14 cellular contexts compared by ENCODE assay signal in genomic region chr13:110251227-110251791, GRCh38. TPM values are rescaled to one million over a fixed set of nuclear protein-coding genes. Genes with fewer than 3 reads are reported as not detected.
DNase-seq lines count a peak whose midpoint lies in the region; ATAC-seq and TF ChIP-seq lines count a peak whose summit lies in the region.
"Had no signal": no experiment of that assay in that cellular context is flagged by ENCODE, and none has a peak within 500 bp of the region (broad histone marks: within the 10 kb centered on the region; RNA-seq: fewer than 3 reads in every experiment).

No MANE protein-coding gene starts in this region.

- H3K27me3 ChIP-seq in heart left ventricle, result no peaks in the 10 kb centered on the region
- no peaks in the 10 kb centered on the region for H3K27me3 ChIP-seq in left ventricle myocardium inferior (ENCODE audit: low read depth)
- no peaks in the 10 kb centered on the region for H3K27me3 ChIP-seq in prostate gland (replicated peaks; ENCODE audit: insufficient read depth)
- no peaks in the 10 kb centered on the region for H3K27me3 ChIP-seq in vagina

- peak in 1 of 5 donors; percentile 16 for DNase-seq in heart left ventricle
- no peak for DNase-seq in Right ventricle myocardium superior
- no peak for DNase-seq in left ventricle myocardium inferior
- DNase-seq in prostate gland (ENCODE audit: low spot score), result no peak
- peak in 1 of 2 donors; percentile 87 for DNase-seq in vagina (ENCODE audit: extremely low spot score in 2 of 2)
- DNase-seq in posterior cingulate gyrus, result no peak
- no peak for DNase-seq in cerebellar nuclear complex (lab: John Stamatoyannopoulos, UW)
- no peak for DNase-seq in amniotic stem cell (lab: John Stamatoyannopoulos, UW)
- DNase-seq: ACHN; activated CD4-positive, alpha-beta T cell treated with anti-CD3 and anti-CD28 coated beads for 4 hours; activated effector memory CD4-positive, alpha-beta T cell treated with anti-CD3 and anti-CD28 coated beads, Interleukin-2, amount 50 U/mL, for 16 hours; substantia nigra; T-helper 1 cell had no signal

- H3K4me3 ChIP-seq in heart left ventricle (no peak overlapping the region), left ventricle myocardium inferior (no peak overlapping the region), prostate gland (no peak overlapping the region), vagina (peak overlapping the region in 1 of 2 donors; percentile 6)

- intact Hi-C loops in heart left ventricle (cut with DNase I), result no loop called here
- intact Hi-C loops in Right ventricle myocardium superior (cut with DNase I), result no loop called here
- intact Hi-C loops in left ventricle myocardium inferior (cut with micrococcal nuclease), result no loop called here
- intact Hi-C loops in prostate gland (cut with DNase I), result loop anchor here (2.0 kb wide), 1 partner anchor 91 kb away; no protein-coding TSS in a partner anchor
- intact Hi-C loops in vagina (cut with DNase I), result no loop called here
- intact Hi-C loops in posterior cingulate gyrus (cut with DNase I), result no loop called here

- TF ChIP-seq CTCF in heart left ventricle (IDR thresholded peaks at IDR 0.05), result no peak
- TF ChIP-seq CTCF in left ventricle myocardium inferior (IDR thresholded peaks at IDR 0.05; ENCODE audit: borderline replicate concordance), result no peak
- TF ChIP-seq CTCF in prostate gland (IDR thresholded peaks at IDR 0.05), result no peak
- no peak for TF ChIP-seq CTCF in vagina (IDR thresholded peaks at IDR 0.05)

- TF ChIP-seq POLR2A in heart left ventricle (IDR thresholded peaks at IDR 0.05), result no peak
- TF ChIP-seq POLR2A in prostate gland (IDR thresholded peaks at IDR 0.05), result no peak
- TF ChIP-seq POLR2A in vagina (IDR thresholded peaks at IDR 0.05), result no peak

- WGBS in heart left ventricle, 4 donors, result 70 to 78% (median 74%) methylated on average over 10 of the region's 10 CpGs
- 80% methylated on average over 10 of the region's 10 CpGs for WGBS in prostate gland

- peak in 1 of 4 donors; percentile 40 for ATAC-seq in heart left ventricle
- no peak for ATAC-seq in Right ventricle myocardium superior (ENCODE audit: poor library complexity)

- H3K4me1 ChIP-seq in heart left ventricle, result peaks cover 3 to 71% (median 54%) of the 10 kb centered on the region in 12 donors
- H3K4me1 ChIP-seq in left ventricle myocardium inferior, result peaks cover 75% of the 10 kb centered on the region
- H3K4me1 ChIP-seq in prostate gland (replicated peaks), result no peaks in the 10 kb centered on the region
- peaks cover 53% of the 10 kb centered on the region for H3K4me1 ChIP-seq in vagina

- H3K9me3 ChIP-seq in heart left ventricle, result no peaks in the 10 kb centered on the region
- no peaks in the 10 kb centered on the region for H3K9me3 ChIP-seq in left ventricle myocardium inferior (replicated peaks)
- no peaks in the 10 kb centered on the region for H3K9me3 ChIP-seq in prostate gland
- H3K9me3 ChIP-seq in vagina, result no peaks in the 10 kb centered on the region
- H3K9me3 ChIP-seq: neutrophil had no signal

- H3K27ac ChIP-seq in heart left ventricle, result peak overlapping the region; percentile 62 to 87 (median 74)
- H3K27ac ChIP-seq in left ventricle myocardium inferior (replicated peaks), result peak overlapping the region; percentile 92
- H3K27ac ChIP-seq in prostate gland, result peak overlapping the region; percentile 62 to 65
- H3K27ac ChIP-seq in vagina, result peak overlapping the region; percentile 68
- H3K27ac ChIP-seq: neutrophil had no signal

- H3K36me3 ChIP-seq in heart left ventricle (peaks cover 0 to 10% (median 0%) of the 10 kb centered on the region in 9 donors), left ventricle myocardium inferior (peaks cover 7% of the 10 kb centered on the region), prostate gland (no peaks in the 10 kb centered on the region), vagina (no peaks in the 10 kb centered on the region)
- H3K36me3 ChIP-seq: neutrophil had no signal

RNA-seq across cellular contexts. Expression of gene COL4A1, which starts 55.6 kb away (rescaled TPM):
- total RNA-seq in heart left ventricle (100 to 1,000 TPM in 8 of 9 donors, 10 to 100 TPM in 1; 91.9 to 428 (median 184) TPM), Right ventricle myocardium superior (107 TPM), left ventricle myocardium inferior (120 TPM), prostate gland (100 to 1,000 TPM in 1 of 2 donors, 10 to 100 TPM in 1; 37.3 to 132 TPM), vagina (178 TPM)
- 100 to 1,000 TPM in 1 of 2 donors, 10 to 100 TPM in 1; 52.6 to 194 TPM for polyA plus RNA-seq in heart left ventricle

RNA-seq across cellular contexts. Expression of gene COL4A2, which starts 55.8 kb away (rescaled TPM):
- total RNA-seq in heart left ventricle (100 to 1,000 TPM in 8 of 9 donors, 10 to 100 TPM in 1; 94.0 to 377 (median 166) TPM), Right ventricle myocardium superior (91.2 TPM), left ventricle myocardium inferior (117 TPM), prostate gland (100 to 1,000 TPM in 1 of 2 donors, 10 to 100 TPM in 1; 82.8 to 193 TPM), vagina (180 TPM)
- 100 to 1,000 TPM in 1 of 2 donors, 10 to 100 TPM in 1; 92.4 to 220 TPM for polyA plus RNA-seq in heart left ventricle
